ENCODE assay signal across 1 cellular context in the genomic region with DNA sequence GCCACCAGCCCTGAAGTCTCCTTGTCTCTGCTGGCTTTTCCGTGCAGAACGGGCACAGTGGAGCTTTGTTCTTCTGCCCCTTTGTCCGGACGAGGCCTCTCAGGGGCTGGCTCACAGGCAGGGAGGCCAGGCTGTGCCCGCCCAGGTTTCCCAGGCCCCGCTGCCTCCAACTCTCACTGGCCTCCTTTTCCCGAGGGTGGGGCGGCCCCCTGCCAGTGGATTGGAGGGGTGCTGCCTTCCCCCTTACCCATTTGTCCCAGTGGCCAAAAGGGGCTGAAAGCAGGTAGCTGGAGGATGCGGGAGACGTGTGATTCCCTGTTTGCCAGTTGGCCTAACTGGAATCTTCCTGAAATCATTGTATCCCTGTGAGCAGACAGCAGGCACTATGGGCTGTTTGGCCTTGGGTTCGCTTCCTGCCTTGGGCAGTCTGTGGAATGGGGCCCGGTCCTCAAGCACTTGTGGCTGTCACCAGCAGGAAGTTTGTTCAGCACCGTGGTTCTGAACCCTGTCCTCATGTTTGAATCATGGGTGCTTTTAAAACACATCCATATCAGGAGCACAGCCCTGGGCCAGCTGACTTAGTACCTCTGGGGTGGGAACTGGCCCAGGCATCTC.
TF ChIP-seq lines count a peak whose summit lies in the region.

No MANE protein-coding gene starts in this region.

TF ChIP-seq in GM23338, 12 proteins besides CTCF, POLR2A, EP300 and RAD21 (continued from another document):
- TF ChIP-seq, protein P1, sequence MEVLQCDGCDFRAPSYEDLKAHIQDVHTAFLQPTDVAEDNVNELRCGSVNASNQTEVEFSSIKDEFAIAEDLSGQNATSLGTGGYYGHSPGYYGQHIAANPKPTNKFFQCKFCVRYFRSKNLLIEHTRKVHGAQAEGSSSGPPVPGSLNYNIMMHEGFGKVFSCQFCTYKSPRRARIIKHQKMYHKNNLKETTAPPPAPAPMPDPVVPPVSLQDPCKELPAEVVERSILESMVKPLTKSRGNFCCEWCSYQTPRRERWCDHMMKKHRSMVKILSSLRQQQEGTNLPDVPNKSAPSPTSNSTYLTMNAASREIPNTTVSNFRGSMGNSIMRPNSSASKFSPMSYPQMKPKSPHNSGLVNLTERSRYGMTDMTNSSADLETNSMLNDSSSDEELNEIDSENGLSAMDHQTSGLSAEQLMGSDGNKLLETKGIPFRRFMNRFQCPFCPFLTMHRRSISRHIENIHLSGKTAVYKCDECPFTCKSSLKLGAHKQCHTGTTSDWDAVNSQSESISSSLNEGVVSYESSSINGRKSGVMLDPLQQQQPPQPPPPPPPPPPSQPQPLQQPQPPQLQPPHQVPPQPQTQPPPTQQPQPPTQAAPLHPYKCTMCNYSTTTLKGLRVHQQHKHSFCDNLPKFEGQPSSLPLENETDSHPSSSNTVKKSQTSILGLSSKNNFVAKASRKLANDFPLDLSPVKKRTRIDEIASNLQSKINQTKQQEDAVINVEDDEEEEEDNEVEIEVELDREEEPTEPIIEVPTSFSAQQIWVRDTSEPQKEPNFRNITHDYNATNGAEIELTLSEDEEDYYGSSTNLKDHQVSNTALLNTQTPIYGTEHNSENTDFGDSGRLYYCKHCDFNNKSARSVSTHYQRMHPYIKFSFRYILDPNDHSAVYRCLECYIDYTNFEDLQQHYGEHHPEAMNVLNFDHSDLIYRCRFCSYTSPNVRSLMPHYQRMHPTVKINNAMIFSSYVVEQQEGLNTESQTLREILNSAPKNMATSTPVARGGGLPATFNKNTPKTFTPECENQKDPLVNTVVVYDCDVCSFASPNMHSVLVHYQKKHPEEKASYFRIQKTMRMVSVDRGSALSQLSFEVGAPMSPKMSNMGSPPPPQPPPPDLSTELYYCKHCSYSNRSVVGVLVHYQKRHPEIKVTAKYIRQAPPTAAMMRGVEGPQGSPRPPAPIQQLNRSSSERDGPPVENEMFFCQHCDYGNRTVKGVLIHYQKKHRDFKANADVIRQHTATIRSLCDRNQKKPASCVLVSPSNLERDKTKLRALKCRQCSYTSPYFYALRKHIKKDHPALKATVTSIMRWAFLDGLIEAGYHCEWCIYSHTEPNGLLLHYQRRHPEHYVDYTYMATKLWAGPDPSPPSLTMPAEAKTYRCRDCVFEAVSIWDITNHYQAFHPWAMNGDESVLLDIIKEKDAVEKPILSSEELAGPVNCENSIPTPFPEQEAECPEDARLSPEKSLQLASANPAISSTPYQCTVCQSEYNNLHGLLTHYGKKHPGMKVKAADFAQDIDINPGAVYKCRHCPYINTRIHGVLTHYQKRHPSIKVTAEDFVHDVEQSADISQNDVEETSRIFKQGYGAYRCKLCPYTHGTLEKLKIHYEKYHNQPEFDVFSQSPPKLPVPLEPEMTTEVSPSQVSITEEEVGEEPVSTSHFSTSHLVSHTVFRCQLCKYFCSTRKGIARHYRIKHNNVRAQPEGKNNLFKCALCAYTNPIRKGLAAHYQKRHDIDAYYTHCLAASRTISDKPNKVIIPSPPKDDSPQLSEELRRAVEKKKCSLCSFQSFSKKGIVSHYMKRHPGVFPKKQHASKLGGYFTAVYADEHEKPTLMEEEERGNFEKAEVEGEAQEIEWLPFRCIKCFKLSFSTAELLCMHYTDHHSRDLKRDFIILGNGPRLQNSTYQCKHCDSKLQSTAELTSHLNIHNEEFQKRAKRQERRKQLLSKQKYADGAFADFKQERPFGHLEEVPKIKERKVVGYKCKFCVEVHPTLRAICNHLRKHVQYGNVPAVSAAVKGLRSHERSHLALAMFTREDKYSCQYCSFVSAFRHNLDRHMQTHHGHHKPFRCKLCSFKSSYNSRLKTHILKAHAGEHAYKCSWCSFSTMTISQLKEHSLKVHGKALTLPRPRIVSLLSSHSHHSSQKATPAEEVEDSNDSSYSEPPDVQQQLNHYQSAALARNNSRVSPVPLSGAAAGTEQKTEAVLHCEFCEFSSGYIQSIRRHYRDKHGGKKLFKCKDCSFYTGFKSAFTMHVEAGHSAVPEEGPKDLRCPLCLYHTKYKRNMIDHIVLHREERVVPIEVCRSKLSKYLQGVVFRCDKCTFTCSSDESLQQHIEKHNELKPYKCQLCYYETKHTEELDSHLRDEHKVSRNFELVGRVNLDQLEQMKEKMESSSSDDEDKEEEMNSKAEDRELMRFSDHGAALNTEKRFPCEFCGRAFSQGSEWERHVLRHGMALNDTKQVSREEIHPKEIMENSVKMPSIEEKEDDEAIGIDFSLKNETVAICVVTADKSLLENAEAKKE (CRISPR knock-in tag; IDR thresholded peaks at IDR 0.05), result no peak
- TF ChIP-seq STAT1 (IDR thresholded peaks at IDR 0.05; ENCODE audit: unreplicated experiment), result no peak
- TF ChIP-seq, protein P2, sequence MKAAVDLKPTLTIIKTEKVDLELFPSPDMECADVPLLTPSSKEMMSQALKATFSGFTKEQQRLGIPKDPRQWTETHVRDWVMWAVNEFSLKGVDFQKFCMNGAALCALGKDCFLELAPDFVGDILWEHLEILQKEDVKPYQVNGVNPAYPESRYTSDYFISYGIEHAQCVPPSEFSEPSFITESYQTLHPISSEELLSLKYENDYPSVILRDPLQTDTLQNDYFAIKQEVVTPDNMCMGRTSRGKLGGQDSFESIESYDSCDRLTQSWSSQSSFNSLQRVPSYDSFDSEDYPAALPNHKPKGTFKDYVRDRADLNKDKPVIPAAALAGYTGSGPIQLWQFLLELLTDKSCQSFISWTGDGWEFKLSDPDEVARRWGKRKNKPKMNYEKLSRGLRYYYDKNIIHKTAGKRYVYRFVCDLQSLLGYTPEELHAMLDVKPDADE (IDR thresholded peaks at IDR 0.05), result no peak
- no peak for TF ChIP-seq JUNB (IDR thresholded peaks at IDR 0.05; ENCODE audit: unreplicated experiment)
- TF ChIP-seq NANOG (IDR thresholded peaks at IDR 0.05; ENCODE audit: borderline replicate concordance), result no peak
- no peak for TF ChIP-seq ZNF114 (CRISPR knock-in tag; IDR thresholded peaks at IDR 0.05)
